Comparison of ENCODE assay signal across 21 cellular contexts in the genomic region with DNA sequence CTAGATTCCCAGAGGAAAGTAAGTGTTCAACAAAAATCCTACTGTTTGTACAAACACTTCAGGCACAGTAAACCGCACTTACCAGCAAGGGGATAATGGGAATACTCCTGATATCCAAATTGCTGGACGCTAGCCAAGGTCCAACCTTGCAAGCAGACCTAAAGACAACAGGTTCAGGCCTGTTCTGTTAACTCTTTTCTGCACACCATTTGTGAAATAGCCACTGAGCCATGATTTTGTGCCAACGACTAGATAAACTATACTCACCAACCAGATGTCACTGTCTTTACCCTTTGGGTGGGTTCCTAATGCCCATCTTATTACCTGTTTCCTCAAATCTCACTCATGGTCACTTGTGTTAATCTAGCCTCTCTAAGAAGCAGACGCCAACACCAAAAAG. TPM values are rescaled to one million over a fixed set of nuclear protein-coding genes. Genes with fewer than 3 reads are reported as not detected.
DNase-seq lines count a peak whose midpoint lies in the region; ATAC-seq, FAIRE-seq and TF ChIP-seq lines count a peak whose summit lies in the region.
"Had no signal": no experiment of that assay in that cellular context is flagged by ENCODE, and none has a peak within 500 bp of the region (broad histone marks: within the 10 kb centered on the region; RNA-seq: fewer than 3 reads in every experiment).

No MANE protein-coding gene starts in this region.

- no peak for ATAC-seq in GM21447 (IDR thresholded peaks at IDR 0.05; ENCODE audit: unreplicated experiment)
- ATAC-seq: GM23338, Panc1, T-helper 17 cell had no signal

- peaks cover 1% of the 10 kb centered on the region for H3K36me3 Mint-ChIP-seq in activated naive CD4-positive, alpha-beta T cell treated with anti-CD3 and anti-CD28 coated beads, Interleukin-2, amount 50 U/mL, for 24 hours
- H3K36me3 Mint-ChIP-seq in activated T-cell treated with anti-CD3 and anti-CD28 coated beads, Interleukin-2, amount 50 U/mL, for 24 hours (ENCODE audit: low read depth), result peaks cover 30% of the 10 kb centered on the region

- peak overlapping the region; percentile 1 for H3K27ac ChIP-seq in epithelial cell of prostate
- H3K27ac ChIP-seq: SJSA1 had no signal

- DNase-seq in activated naive CD4-positive, alpha-beta T cell treated with Interleukin-2 at 50 U/mL for 16 hours, result no peak
- DNase-seq in GM12891 (ENCODE audit: insufficient read length, low spot score) (no peak), NCI-H2029 treated with DMSO at 0.1 percent for 48 hours (lab: John Stamatoyannopoulos, UW) (peak; percentile 58), epithelial cell of prostate (ENCODE audit: low read depth, low spot score) (no peak)
- no peak for DNase-seq in activated T-cell treated with anti-CD3 and anti-CD28 coated beads, Interleukin-2, amount 50 U/mL, for 24 hours
- DNase-seq in activated CD8-positive, alpha-beta memory T cell treated with anti-CD3 and anti-CD28 coated beads for 24 hours, result no peak
- DNase-seq: ACHN, C1 segment of cervical spinal cord, DMS153, GDM1, HCEC 1CT, KG1, MV-4-11, NCI-H1417 treated with DMSO at 0.1 percent for 48 hours, NCI-H187 treated with DMSO at 0.1 percent for 48 hours, T-helper 17 cell had no signal

- H3K4me3 Mint-ChIP-seq in activated naive CD4-positive, alpha-beta T cell treated with anti-CD3 and anti-CD28 coated beads, Interleukin-2, amount 50 U/mL, for 24 hours, result no peak overlapping the region
- H3K4me3 Mint-ChIP-seq in activated T-cell treated with anti-CD3 and anti-CD28 coated beads, Interleukin-2, amount 50 U/mL, for 24 hours, result no peak overlapping the region
- H3K4me3 Mint-ChIP-seq: GM23338, T-helper 17 cell had no signal

- peak overlapping the region; percentile 42 for H3K27ac Mint-ChIP-seq in activated naive CD4-positive, alpha-beta T cell treated with anti-CD3 and anti-CD28 coated beads, Interleukin-2, amount 50 U/mL, for 24 hours
- H3K27ac Mint-ChIP-seq in activated T-cell treated with anti-CD3 and anti-CD28 coated beads, Interleukin-2, amount 50 U/mL, for 24 hours, result no peak overlapping the region
- H3K27ac Mint-ChIP-seq: GM23338, T-helper 17 cell had no signal

- no peaks in the 10 kb centered on the region for H3K4me1 Mint-ChIP-seq in activated naive CD4-positive, alpha-beta T cell treated with anti-CD3 and anti-CD28 coated beads, Interleukin-2, amount 50 U/mL, for 24 hours
- no peaks in the 10 kb centered on the region for H3K4me1 Mint-ChIP-seq in activated T-cell treated with anti-CD3 and anti-CD28 coated beads, Interleukin-2, amount 50 U/mL, for 24 hours (ENCODE audit: low read depth)
- H3K4me1 Mint-ChIP-seq: GM23338 had no signal

- peak; percentile 5 for FAIRE-seq in GM12891 (lab: Jason Lieb, UNC)

- H3K9me3 Mint-ChIP-seq in activated naive CD4-positive, alpha-beta T cell treated with anti-CD3 and anti-CD28 coated beads, Interleukin-2, amount 50 U/mL, for 24 hours, result no peaks in the 10 kb centered on the region
- no peaks in the 10 kb centered on the region for H3K9me3 Mint-ChIP-seq in activated T-cell treated with anti-CD3 and anti-CD28 coated beads, Interleukin-2, amount 50 U/mL, for 24 hours
- H3K9me3 Mint-ChIP-seq: GM23338 had no signal

- H3K27me3 Mint-ChIP-seq in activated naive CD4-positive, alpha-beta T cell treated with anti-CD3 and anti-CD28 coated beads, Interleukin-2, amount 50 U/mL, for 24 hours, result no peaks in the 10 kb centered on the region
- no peaks in the 10 kb centered on the region for H3K27me3 Mint-ChIP-seq in activated T-cell treated with anti-CD3 and anti-CD28 coated beads, Interleukin-2, amount 50 U/mL, for 24 hours
- H3K27me3 Mint-ChIP-seq: T-helper 17 cell had no signal

- TF ChIP-seq POLR2A in GM12891 (IDR thresholded peaks at IDR 0.05; ENCODE audit: low read depth, low read length), result no peak

TF ChIP-seq in GM12891, 5 proteins besides CTCF, POLR2A, EP300 and RAD21:
- TF ChIP-seq POU2F2 (IDR thresholded peaks at IDR 0.05; ENCODE audit: low read depth, low read length) (no peak), PAX5 (IDR thresholded peaks at IDR 0.05; ENCODE audit: insufficient read depth, low read length, severe bottlenecking) (no peak), POLR2AphosphoS5 (IDR thresholded peaks at IDR 0.05; ENCODE audit: low read depth, low read length) (no peak), SPI1 (IDR thresholded peaks at IDR 0.05; ENCODE audit: low read depth, low read length) (no peak), TAF1 (IDR thresholded peaks at IDR 0.05; ENCODE audit: low read depth, low read length) (no peak)

RNA-seq across cellular contexts. Expression of a gene that starts 43.5 kb away (rescaled TPM):
- polyA plus RNA-seq in GM12891 (2012; ENCODE audit: low read depth, missing spikeins), result 11.3 TPM
